Comparison of ENCODE assay signal across 9 cellular contexts in genomic region chr11:102367364-102367763, GRCh38. TPM values are rescaled to one million over a fixed set of nuclear protein-coding genes. Genes with fewer than 3 reads are reported as not detected.
DNase-seq lines count a peak whose midpoint lies in the region; ATAC-seq and TF ChIP-seq lines count a peak whose summit lies in the region.
"Had no signal": no experiment of that assay in that cellular context is flagged by ENCODE, and none has a peak within 500 bp of the region (broad histone marks: within the 10 kb centered on the region; RNA-seq: fewer than 3 reads in every experiment).

No MANE protein-coding gene starts in this region.

- peak; percentile 78 for ATAC-seq in CD4-positive, alpha-beta T cell (ENCODE audit: poor library complexity)
- ATAC-seq in activated CD8-positive, alpha-beta T cell treated with anti-CD3 and anti-CD28 coated beads, Interleukin-2, amount 10 ng/mL, durations not matched to agents 7 days and 5 days: peak; percentile 64

- H3K9ac ChIP-seq in H9 (ENCODE audit: extremely low read depth, insufficient read length, low read length) (no peak overlapping the region), liver (ENCODE audit: low read depth in 1 of 2, low read length in 2 of 2) (no peak overlapping the region)

- H4K20me1 ChIP-seq in H9 (ENCODE audit: control insufficient read depth, insufficient read depth, insufficient read length): no peaks in the 10 kb centered on the region

- no CpG with 5 or more reads among the region's 6 CpGs for WGBS in H9 (ENCODE audit: extremely low coverage, insufficient read length, low lambda C conversion rate)
- 74% methylated on average over 6 of the region's 6 CpGs for WGBS in liver

- no peak overlapping the region for H3K18ac ChIP-seq in H9 (ENCODE audit: insufficient read length, low read depth, low read length)

- H3K9me3 ChIP-seq in CD4-positive, alpha-beta T cell (ENCODE audit: control insufficient read depth, low read length): no peaks in the 10 kb centered on the region
- H3K9me3 ChIP-seq in H9 (ENCODE audit: control insufficient read depth, low read depth, low read length) (no peaks in the 10 kb centered on the region), liver (ENCODE audit: control insufficient read depth in 4 of 4, low read length in 3 of 4) (no peaks in the 10 kb centered on the region)

- H3T11ph ChIP-seq in H9 (ENCODE audit: low read length): no peak overlapping the region

- no peak overlapping the region for H2AK5ac ChIP-seq in H9 (ENCODE audit: insufficient read length, low read length)

- H2BK12ac ChIP-seq in H9 (ENCODE audit: insufficient read length, low read depth, low read length): no peak overlapping the region

- H4K5ac ChIP-seq in H9 (ENCODE audit: insufficient read length, low read depth, low read length): no peak overlapping the region

- POLR2A ChIA-PET in CD4-positive, alpha-beta T cell (lab: Charles Lee): interaction anchor here (0.8 to 1.6 kb wide), 3 partner anchors 14 to 129 kb away, joined by 5 to 6 read pairs (median 5); no protein-coding TSS in a partner anchor
- POLR2A ChIA-PET in activated CD8-positive, alpha-beta T cell treated with anti-CD3 and anti-CD28 coated beads, Interleukin-2, amount 10 ng/mL, durations not matched to agents 7 days and 5 days (lab: Charles Lee): interaction anchor here (0.6 kb wide), 2 partner anchors 81 to 195 kb away, joined by 3 read pairs; no protein-coding TSS in a partner anchor

- no peak overlapping the region for H2BK5ac ChIP-seq in H9 (ENCODE audit: insufficient read length, low read length)

- H3K23ac ChIP-seq in H9 (ENCODE audit: insufficient read length, low read depth, low read length): no peak overlapping the region

- DNase-seq in CD4-positive, alpha-beta T cell: no peak
- DNase-seq in H9 (no peak), H7 (no peak), mesenteric fat pad (ENCODE audit: low spot score) (no peak), DMS114 treated with DMSO at 0.1 percent for 48 hours (lab: John Stamatoyannopoulos, UW; ENCODE audit: unreplicated experiment) (no peak), middle frontal gyrus (ENCODE audit: extremely low spot score, low spot score) (no peak)
- DNase-seq in activated CD8-positive, alpha-beta T cell treated with anti-CD3 and anti-CD28 coated beads, Interleukin-2, amount 10 ng/mL, durations not matched to agents 7 days and 5 days: no peak
- DNase-seq: RPMI8226 had no signal

- H3K4me3 ChIP-seq in liver (ENCODE audit: low read depth in 1 of 3, low read length in 3 of 3) (no peak overlapping the region), H7 (ENCODE audit: insufficient read depth, low read depth, low read length) (no peak overlapping the region)

- no peak overlapping the region for H3K27ac ChIP-seq in CD4-positive, alpha-beta T cell (ENCODE audit: low read depth, low read length)
- no peak overlapping the region for H3K27ac ChIP-seq in H9 (ENCODE audit: insufficient read length, low read depth, low read length)
- H3K27ac ChIP-seq in liver (ENCODE audit: low read depth in 1 of 2, low read length in 2 of 2): no peak overlapping the region

- no peaks in the 10 kb centered on the region for H3K79me2 ChIP-seq in H9 (ENCODE audit: insufficient read depth, low read length)

- CTCF ChIA-PET in CD4-positive, alpha-beta T cell (lab: Charles Lee): interaction anchor here (0.7 to 3.0 kb wide), 9 partner anchors 8 to 129 kb away, joined by 3 to 17 read pairs (median 5); no protein-coding TSS in a partner anchor
- CTCF ChIA-PET in activated CD8-positive, alpha-beta T cell treated with anti-CD3 and anti-CD28 coated beads, Interleukin-2, amount 10 ng/mL, durations not matched to agents 7 days and 5 days (lab: Charles Lee): interaction anchor here (0.9 to 6.4 kb wide), 31 partner anchors 8 to 299 kb away, joined by 3 to 59 read pairs (median 5); no protein-coding TSS in a partner anchor

- peaks cover 34% of the 10 kb centered on the region for H3K4me1 Mint-ChIP-seq in CD4-positive, alpha-beta T cell (ENCODE audit: low read depth)
- 0 out of 4 replicates have a peak, but pooled peaks cover 0 to 6% of the 10 kb centered on the region in 2 experiments for H3K4me1 Mint-ChIP-seq in H9
- peaks cover 29% of the 10 kb centered on the region for H3K4me1 Mint-ChIP-seq in activated CD8-positive, alpha-beta T cell treated with anti-CD3 and anti-CD28 coated beads, Interleukin-2, amount 10 ng/mL, durations not matched to agents 7 days and 5 days (ENCODE audit: low read depth)

- H3K27me3 ChIP-seq in CD4-positive, alpha-beta T cell (ENCODE audit: control insufficient read depth, insufficient read depth, low read length): no peaks in the 10 kb centered on the region
- no peaks in the 10 kb centered on the region for H3K27me3 ChIP-seq in H9 (ENCODE audit: insufficient read depth, low read length)
- no peaks in the 10 kb centered on the region for H3K27me3 ChIP-seq in liver (ENCODE audit: control insufficient read depth in 4 of 4, insufficient read depth in 4 of 4, low read length in 3 of 4)
- no peaks in the 10 kb centered on the region for H3K27me3 ChIP-seq in H7 (ENCODE audit: control insufficient read depth, insufficient read depth, low read length)

- no peak overlapping the region for H3K4me3 Mint-ChIP-seq in CD4-positive, alpha-beta T cell
- H3K4me3 Mint-ChIP-seq in H9: no peak overlapping the region
- no peak overlapping the region for H3K4me3 Mint-ChIP-seq in activated CD8-positive, alpha-beta T cell treated with anti-CD3 and anti-CD28 coated beads, Interleukin-2, amount 10 ng/mL, durations not matched to agents 7 days and 5 days

- no peak overlapping the region for H2AFZ ChIP-seq in H9 (ENCODE audit: low read length)

- H3K23me2 ChIP-seq in H9 (ENCODE audit: insufficient read length, low read depth, low read length, poor library complexity, severe bottlenecking): no peaks in the 10 kb centered on the region

- no peak overlapping the region for H3K56ac ChIP-seq in H9 (ENCODE audit: insufficient read length, low read depth, low read length)

- H2BK20ac ChIP-seq in H9 (ENCODE audit: low read depth, low read length, poor library complexity, severe bottlenecking): no peak overlapping the region

- H4K8ac ChIP-seq in H9 (replicated peaks; ENCODE audit: insufficient read length, low read depth, low read length): no peak overlapping the region

- H3K4ac ChIP-seq in H9 (ENCODE audit: low read depth, low read length): no peak overlapping the region

- H3K79me1 ChIP-seq in H9 (ENCODE audit: insufficient read depth, low read depth, low read length, poor library complexity, severe bottlenecking): no peaks in the 10 kb centered on the region

- peaks cover 0 to 56% (median 44%) of the 10 kb centered on the region in 4 donors for H3K36me3 ChIP-seq in liver (ENCODE audit: control insufficient read depth in 4 of 4, insufficient read depth in 3 of 4, low read depth in 1 of 4, low read length in 3 of 4)
- peaks cover 8% of the 10 kb centered on the region for H3K36me3 ChIP-seq in H7 (replicated peaks; ENCODE audit: control insufficient read depth, insufficient read depth, low read length)

- no peaks in the 10 kb centered on the region for H3K9me3 Mint-ChIP-seq in CD4-positive, alpha-beta T cell
- H3K9me3 Mint-ChIP-seq in H9: no peaks in the 10 kb centered on the region; a peak in 1 of 5 replicates
- H3K9me3 Mint-ChIP-seq in activated CD8-positive, alpha-beta T cell treated with anti-CD3 and anti-CD28 coated beads, Interleukin-2, amount 10 ng/mL, durations not matched to agents 7 days and 5 days (ENCODE audit: insufficient read depth): no peaks in the 10 kb centered on the region

- H3K14ac ChIP-seq in H9 (ENCODE audit: insufficient read depth, low read length): no peak overlapping the region

- TF ChIP-seq RAD21 in liver (IDR thresholded peaks at IDR 0.05): peak; percentile 61 to 64

- peak; percentile 59 for TF ChIP-seq CTCF in CD4-positive, alpha-beta T cell (IDR thresholded peaks at IDR 0.05)
- TF ChIP-seq CTCF in H9 (conservative IDR thresholded peaks at IDR 0.05): 0 out of 3 replicates have a peak, but pooled peaks have one; percentile 13
- no peak for TF ChIP-seq CTCF in liver (IDR thresholded peaks at IDR 0.05; ENCODE audit: low read depth, low read length, missing input control)

- H3K36me3 Mint-ChIP-seq in CD4-positive, alpha-beta T cell (ENCODE audit: low read depth): peaks cover 69% of the 10 kb centered on the region
- peaks cover 24 to 64% (median 61%) of the 10 kb centered on the region in 3 experiments for H3K36me3 Mint-ChIP-seq in H9 (ENCODE audit: insufficient read depth in 1 of 3, low read depth in 3 of 3)
- peaks cover 59% of the 10 kb centered on the region for H3K36me3 Mint-ChIP-seq in activated CD8-positive, alpha-beta T cell treated with anti-CD3 and anti-CD28 coated beads, Interleukin-2, amount 10 ng/mL, durations not matched to agents 7 days and 5 days (ENCODE audit: low read depth)

- no peaks in the 10 kb centered on the region for H3K4me1 ChIP-seq in H9 (ENCODE audit: insufficient read depth, low read length)
- H3K4me1 ChIP-seq in liver (ENCODE audit: control insufficient read depth in 4 of 4, insufficient read depth in 4 of 4, low read length in 3 of 4): no peaks in the 10 kb centered on the region

- H2BK120ac ChIP-seq in H9 (ENCODE audit: low read depth, low read length, poor library complexity, severe bottlenecking): no peak overlapping the region

- no peak overlapping the region for H2BK15ac ChIP-seq in H9 (ENCODE audit: low read depth, low read length)

- no peaks in the 10 kb centered on the region for H3K27me3 Mint-ChIP-seq in CD4-positive, alpha-beta T cell
- H3K27me3 Mint-ChIP-seq in H9 (ENCODE audit: low read depth): no peaks in the 10 kb centered on the region
- no peaks in the 10 kb centered on the region for H3K27me3 Mint-ChIP-seq in activated CD8-positive, alpha-beta T cell treated with anti-CD3 and anti-CD28 coated beads, Interleukin-2, amount 10 ng/mL, durations not matched to agents 7 days and 5 days (ENCODE audit: low read depth)

- H3K27ac Mint-ChIP-seq in CD4-positive, alpha-beta T cell: peak overlapping the region; percentile 75
- no peak overlapping the region for H3K27ac Mint-ChIP-seq in H9
- peak overlapping the region; percentile 37 for H3K27ac Mint-ChIP-seq in activated CD8-positive, alpha-beta T cell treated with anti-CD3 and anti-CD28 coated beads, Interleukin-2, amount 10 ng/mL, durations not matched to agents 7 days and 5 days

- H4K91ac ChIP-seq in H9 (ENCODE audit: insufficient read length, low read depth, low read length): no peak overlapping the region

- H3K4me2 ChIP-seq in H9 (ENCODE audit: insufficient read depth, insufficient read length, low read length): no peak overlapping the region

- intact Hi-C loops in CD4-positive, alpha-beta T cell (cut with DNase I, micrococcal nuclease): loop anchor here (1.0 to 10.0 kb wide), 4 partner anchors 85 to 577 kb away; partner anchors contain the start of gene TMEM123 (in 1 of the 2)

RNA-seq across cellular contexts. Expression of gene BIRC2, which starts 20.4 kb away (rescaled TPM):
- 100 to 1,000 TPM; 107 to 109 TPM for total RNA-seq in CD4-positive, alpha-beta T cell
- total RNA-seq in H9 (2021) (28.2 and 29.1 TPM in 2 replicates), liver (10 to 100 TPM; 33.0 to 46.7 TPM), mesenteric fat pad (43.1 TPM)
- total RNA-seq in activated CD8-positive, alpha-beta T cell treated with anti-CD3 and anti-CD28 coated beads, Interleukin-2, amount 10 ng/mL, durations not matched to agents 7 days and 5 days: 10 to 100 TPM; 28.3 to 30.4 TPM
- polyA plus RNA-seq in liver: 10 to 100 TPM; 14.1 to 25.9 TPM
- 28.8 and 33.6 TPM in 2 replicates for total RNA-seq in H7 (2014; rRNA removed; shearing (Covaris generic))

RNA-seq across cellular contexts. Expression of gene BIRC3, which starts 50.1 kb away (rescaled TPM):
- total RNA-seq in CD4-positive, alpha-beta T cell: 100 to 1,000 TPM; 115 to 124 TPM
- total RNA-seq in H9 (2021): 0.04 and 0.18 TPM in 2 replicates
- 10 to 100 TPM; 12.9 to 14.5 TPM for total RNA-seq in activated CD8-positive, alpha-beta T cell treated with anti-CD3 and anti-CD28 coated beads, Interleukin-2, amount 10 ng/mL, durations not matched to agents 7 days and 5 days
- total RNA-seq in liver: 1 to 10 TPM; 1.4 to 8.1 TPM
- 1 to 10 TPM; 1.9 to 4.0 TPM for polyA plus RNA-seq in liver
- total RNA-seq in H7 (2014; rRNA removed; shearing (Covaris generic)): 0.18 and 0.52 TPM in 2 replicates
- 5.3 TPM for total RNA-seq in mesenteric fat pad

Comparison
In these comparisons a context has a peak if more than half of its experiments do, and no peak if none do; other contexts are left out.
1. H3K27ac Mint-ChIP-seq: peak in CD4-positive, alpha-beta T cell (single experiment) and activated CD8-positive, alpha-beta T cell treated with anti-CD3 and anti-CD28 coated beads, Interleukin-2, amount 10 ng/mL, durations not matched to agents 7 days and 5 days (single experiment); none in H9 (0 of 3).
2. RNA of gene BIRC3, which starts 50.1 kb away (total RNA-seq): 115 to 124 TPM in CD4-positive, alpha-beta T cell; 12.9 to 14.5 TPM in activated CD8-positive, alpha-beta T cell treated with anti-CD3 and anti-CD28 coated beads, Interleukin-2, amount 10 ng/mL, durations not matched to agents 7 days and 5 days, 1.4 to 8.1 TPM in liver, 5.3 TPM in mesenteric fat pad (single experiment), 0.18 to 0.52 TPM in H7 and 0.04 to 0.18 TPM in H9; every median in the first group is over 4 times any median in the second.